In the genomic region with DNA sequence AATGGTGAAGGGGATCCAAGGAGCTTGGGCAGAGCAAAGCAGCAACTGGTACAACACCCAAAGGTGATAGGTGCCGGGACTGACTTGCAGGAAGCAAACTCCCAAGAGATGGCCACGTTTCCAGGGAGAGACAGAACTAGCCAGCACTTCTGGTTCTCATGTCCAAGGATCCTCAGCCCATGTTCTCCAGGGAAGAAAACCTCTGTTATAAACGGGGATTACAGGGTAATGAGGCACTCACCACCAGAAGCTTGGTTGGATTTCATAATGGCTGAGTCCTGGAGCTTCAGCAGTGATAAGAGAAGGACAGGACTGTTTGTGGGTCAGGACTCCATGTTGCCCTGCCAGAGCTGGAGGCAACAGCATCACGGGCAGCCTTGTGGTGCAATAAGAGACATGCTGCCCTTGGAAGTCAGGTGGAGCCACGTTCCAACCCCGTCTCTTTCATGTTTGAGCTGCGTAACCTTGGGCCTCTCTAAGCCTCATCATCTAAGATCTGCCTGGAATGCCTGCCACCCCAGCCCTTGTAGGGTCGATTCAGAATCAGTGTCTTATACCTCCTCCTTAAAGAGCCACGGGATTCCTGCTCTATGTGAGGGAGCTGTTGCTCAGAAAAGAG, we compare ENCODE assay signal across 18 cellular contexts.
DNase-seq lines count a peak whose midpoint lies in the region; FAIRE-seq and TF ChIP-seq lines count a peak whose summit lies in the region.
"Had no signal": no experiment of that assay in that cellular context is flagged by ENCODE, and none has a peak within 500 bp of the region (broad histone marks: within the 10 kb centered on the region; RNA-seq: fewer than 3 reads in every experiment).

No MANE protein-coding gene starts in this region.

- no peaks in the 10 kb centered on the region for H3K36me3 ChIP-seq in BLaER1
- H3K36me3 ChIP-seq in endothelial cell of umbilical vein (ENCODE audit: control insufficient read depth in 2 of 2, extremely low read depth in 1 of 2, insufficient read depth in 2 of 2, low read length in 2 of 2): no peaks in the 10 kb centered on the region
- H3K36me3 ChIP-seq in neuronal stem cell (replicated peaks in 1 of 2; ENCODE audit: control insufficient read depth in 2 of 2, insufficient read depth in 2 of 2, low read length in 2 of 2): no peaks in the 10 kb centered on the region
- H3K36me3 ChIP-seq in testis (ENCODE audit: low read depth, missing control alignments): no peaks in the 10 kb centered on the region
- no peaks in the 10 kb centered on the region for H3K36me3 ChIP-seq in transverse colon
- H3K36me3 ChIP-seq: cardiac muscle cell, esophagus squamous epithelium, heart right ventricle, spleen had no signal

- H4K20me1 ChIP-seq in BLaER1 (no peaks in the 10 kb centered on the region), endothelial cell of umbilical vein (replicated peaks; ENCODE audit: control insufficient read depth, extremely low read depth, insufficient read depth, low read length) (no peaks in the 10 kb centered on the region)

- H2AK5ac ChIP-seq in neuronal stem cell (ENCODE audit: low read depth, low read length): no peak overlapping the region

- WGBS in neuronal stem cell (ENCODE audit: extremely low coverage in 2 of 2, insufficient read length in 2 of 2, insufficient replicate concordance in 1 of 2), 2 donors: no CpG with 5 or more reads among the region's 9 CpGs
- 63 to 71% methylated on average over 9 of the region's 9 CpGs for WGBS in testis, 2 donors
- 20 to 67% methylated on average over 1 to 9 of the region's 9 CpGs for WGBS in transverse colon (ENCODE audit: low coverage in 1 of 2), 2 donors

- dilution Hi-C loops in endothelial cell of umbilical vein (cut with MboI; ENCODE audit: extremely low pct_ligation_motif_present, low sequenced_read_pairs): no loop called here

- H3K9me3 ChIP-seq in BLaER1 (no peaks in the 10 kb centered on the region), endothelial cell of umbilical vein (replicated peaks; ENCODE audit: control insufficient read depth, insufficient read depth, low read length) (no peaks in the 10 kb centered on the region), neuronal stem cell (replicated peaks in 1 of 2; ENCODE audit: control insufficient read depth in 2 of 2, insufficient read depth in 1 of 2, low read depth in 1 of 2, low read length in 2 of 2) (no peaks in the 10 kb centered on the region), testis (no peaks in the 10 kb centered on the region), transverse colon (no peaks in the 10 kb centered on the region)
- H3K9me3 ChIP-seq: esophagus squamous epithelium, heart right ventricle, spleen had no signal

- H3K4me1 ChIP-seq in BLaER1: peaks cover 15% of the 10 kb centered on the region
- H3K4me1 ChIP-seq in endothelial cell of umbilical vein (ENCODE audit: control insufficient read depth, extremely low read depth, insufficient read depth, low read length): peaks cover 49% of the 10 kb centered on the region
- peaks cover 0 to 8% of the 10 kb centered on the region in 2 donors for H3K4me1 ChIP-seq in neuronal stem cell (ENCODE audit: control insufficient read depth in 2 of 2, insufficient read depth in 1 of 2, low read depth in 1 of 2, low read length in 2 of 2)
- no peaks in the 10 kb centered on the region for H3K4me1 ChIP-seq in testis
- H3K4me1 ChIP-seq in transverse colon: no peaks in the 10 kb centered on the region
- H3K4me1 ChIP-seq: spleen had no signal

- in situ Hi-C loops in transverse colon (cut with MboI; ENCODE audit: low pct_ligation_motif_present in 1 of 4, low pct_unique_long_range_greater_than_20kb in 1 of 4, low sequenced_read_pairs in 3 of 4): no loop called here

- TF ChIP-seq EP300 in transverse colon (IDR thresholded peaks at IDR 0.05; ENCODE audit: low read depth): no peak

- H3K79me2 ChIP-seq in endothelial cell of umbilical vein (ENCODE audit: control insufficient read depth, insufficient read depth, low read length): no peaks in the 10 kb centered on the region

- peak overlapping the region; percentile 9 for H3K14ac ChIP-seq in neuronal stem cell (ENCODE audit: low read length)

- H3K18ac ChIP-seq in neuronal stem cell (ENCODE audit: low read length): no peak overlapping the region

- no peaks in the 10 kb centered on the region for H3K79me1 ChIP-seq in neuronal stem cell (ENCODE audit: low read depth, low read length)

- H2BK5ac ChIP-seq in neuronal stem cell (ENCODE audit: low read length): no peak overlapping the region

- no peak overlapping the region for H2BK120ac ChIP-seq in neuronal stem cell (ENCODE audit: low read depth, low read length)

- TF ChIP-seq POLR2A in endothelial cell of umbilical vein (IDR thresholded peaks at IDR 0.05; ENCODE audit: low read depth, low read length) (no peak), testis (IDR thresholded peaks at IDR 0.05) (no peak), transverse colon (IDR thresholded peaks at IDR 0.05) (no peak)

- H4K8ac ChIP-seq in neuronal stem cell (ENCODE audit: low read depth, low read length): no peak overlapping the region

- H3K27ac ChIP-seq in BLaER1 (no peak overlapping the region), VCaP (peak overlapping the region; percentile 25; the same call in 1 of the 2 replicates), endothelial cell of umbilical vein (ENCODE audit: insufficient read depth, low read depth, low read length) (peak overlapping the region; percentile 82), neuronal stem cell (replicated peaks; ENCODE audit: low read length) (no peak overlapping the region), testis (no peak overlapping the region), transverse colon (no peak overlapping the region)
- H3K27ac ChIP-seq: cardiac muscle cell, esophagus squamous epithelium, heart right ventricle, spleen had no signal

- H4K91ac ChIP-seq in neuronal stem cell (ENCODE audit: low read depth, low read length, poor library complexity): no peak overlapping the region

- POLR2A ChIA-PET in endothelial cell of umbilical vein (lab: Charles Lee): no interaction called here

- DNase-seq in endothelial cell of umbilical vein (ENCODE audit: low read depth, low spot score): no peak
- no peak for DNase-seq in neuronal stem cell (ENCODE audit: low spot score)
- no peak for DNase-seq in hippocampal formation (lab: John Stamatoyannopoulos, UW)
- DNase-seq in testis: no peak
- no peak for DNase-seq in HPDE6-E6E7 (ENCODE audit: extremely low spot score)
- DNase-seq in transverse colon: no peak
- DNase-seq: CD4-positive, alpha-beta memory T cell; DMS53; esophagus squamous epithelium; heart right ventricle; natural killer cell; NCI-H1930; spleen had no signal

- no peaks in the 10 kb centered on the region for H3K27me3 ChIP-seq in BLaER1
- no peaks in the 10 kb centered on the region for H3K27me3 ChIP-seq in endothelial cell of umbilical vein (ENCODE audit: control insufficient read depth in 2 of 2, insufficient read depth in 2 of 2, low read length in 2 of 2)
- no peaks in the 10 kb centered on the region for H3K27me3 ChIP-seq in neuronal stem cell (ENCODE audit: control insufficient read depth in 3 of 3, insufficient read depth in 3 of 3, low read depth in 1 of 3, low read length in 3 of 3)
- no peaks in the 10 kb centered on the region for H3K27me3 ChIP-seq in testis
- peaks cover 16% of the 10 kb centered on the region for H3K27me3 ChIP-seq in transverse colon
- H3K27me3 ChIP-seq: cardiac muscle cell had no signal

- H3K9me1 ChIP-seq in endothelial cell of umbilical vein (replicated peaks; ENCODE audit: control insufficient read depth, extremely low read depth, insufficient read depth, low read length): no peaks in the 10 kb centered on the region

- BruUV-seq in endothelial cell of umbilical vein (replicated peaks; lab: Mats Ljungman, UMichigan): no TSS peak

- no peak overlapping the region for H2BK15ac ChIP-seq in neuronal stem cell (ENCODE audit: low read length)

- H3K4me2 ChIP-seq in BLaER1 (0 out of 2 replicates have a peak overlapping the region, but pooled peaks have one; percentile 26), endothelial cell of umbilical vein (ENCODE audit: insufficient read depth, low read length) (peak overlapping the region; percentile 32), neuronal stem cell (ENCODE audit: insufficient read depth, low read length, poor library complexity, severe bottlenecking) (no peak overlapping the region)

- H3K23ac ChIP-seq in neuronal stem cell (ENCODE audit: low read depth, low read length, poor library complexity): no peak overlapping the region

- H2AFZ ChIP-seq in endothelial cell of umbilical vein (ENCODE audit: low read depth, low read length) (peak overlapping the region; percentile 14), neuronal stem cell (ENCODE audit: low read length) (no peak overlapping the region)

- H3K9ac ChIP-seq in BLaER1 (no peak overlapping the region), endothelial cell of umbilical vein (replicated peaks; ENCODE audit: extremely low read depth, insufficient read depth, low read length) (peak overlapping the region; percentile 14), neuronal stem cell (ENCODE audit: low read depth, low read length, poor library complexity) (no peak overlapping the region)

- no peak for FAIRE-seq in endothelial cell of umbilical vein (lab: Jason Lieb, UNC)
- FAIRE-seq: islet of Langerhans had no signal

- intact Hi-C loops in endothelial cell of umbilical vein (cut with micrococcal nuclease) (loop anchor here (1.0 to 5.0 kb wide), 3 partner anchors 23 to 181 kb away; partner anchors contain the start of gene ABHD5), testis (cut with DNase I; ENCODE audit: low total_unique reads) (no loop called here), transverse colon (cut with DNase I; ENCODE audit: low total_unique reads) (no loop called here)

- H3K4me3 ChIP-seq in BLaER1 (no peak overlapping the region), endothelial cell of umbilical vein (replicated peaks in 1 of 3; ENCODE audit: insufficient read depth in 1 of 3, low read depth in 1 of 3, low read length in 3 of 3) (no peak overlapping the region), neuronal stem cell (ENCODE audit: low read length in 2 of 2) (no peak overlapping the region), testis (no peak overlapping the region), transverse colon (no peak overlapping the region)
- H3K4me3 ChIP-seq: cardiac muscle cell, esophagus squamous epithelium, heart right ventricle, lung, spleen had no signal

- CTCF ChIA-PET in endothelial cell of umbilical vein (lab: Charles Lee): interaction anchor here (1.3 to 11.9 kb wide), 2 partner anchors 15 to 29 kb away, joined by 4 to 140 read pairs; no protein-coding TSS in a partner anchor

- no peak overlapping the region for H3K4ac ChIP-seq in neuronal stem cell (ENCODE audit: low read length)

- no peak overlapping the region for H2BK12ac ChIP-seq in neuronal stem cell (ENCODE audit: low read length)

- TF ChIP-seq CTCF in VCaP (conservative IDR thresholded peaks at IDR 0.05) (no peak), endothelial cell of umbilical vein (IDR thresholded peaks at IDR 0.05; ENCODE audit: extremely low read depth in 1 of 2, insufficient read depth in 1 of 2, low read depth in 1 of 2, low read length in 2 of 2) (no peak), testis (IDR thresholded peaks at IDR 0.05) (no peak), transverse colon (IDR thresholded peaks at IDR 0.05) (no peak)

TF ChIP-seq in endothelial cell of umbilical vein, 7 proteins besides CTCF, POLR2A, EP300 and RAD21 (continues in another document):
- TF ChIP-seq GATA2 (IDR thresholded peaks at IDR 0.05; ENCODE audit: insufficient read depth, insufficient read length, low read depth, low read length) (no peak), FOS (IDR thresholded peaks at IDR 0.05; ENCODE audit: borderline replicate concordance, insufficient read depth, low read length) (no peak)

Comparison
In these comparisons a context has a peak if more than half of its experiments do, and no peak if none do; other contexts are left out.
1. H3K27ac ChIP-seq: peak in VCaP (single experiment) and endothelial cell of umbilical vein (single experiment); none in BLaER1 (single experiment), neuronal stem cell (single experiment), testis (0 of 2) and transverse colon (0 of 4).